ENCODE assay signal across 12 cellular contexts in genomic region chr14:61106627-61107147, GRCh38.
DNase-seq lines count a peak whose midpoint lies in the region; ATAC-seq and TF ChIP-seq lines count a peak whose summit lies in the region.
"Had no signal": no experiment of that assay in that cellular context is flagged by ENCODE, and none has a peak within 500 bp of the region (broad histone marks: within the 10 kb centered on the region; RNA-seq: fewer than 3 reads in every experiment).

No MANE protein-coding gene starts in this region.

- H3F3A ChIP-seq in MM.1S (ENCODE audit: insufficient read depth, low read length), result no peaks in the 10 kb centered on the region

- H3K9me3 Mint-ChIP-seq in type B pancreatic cell, result no peaks in the 10 kb centered on the region

- peak; percentile 53 for TF ChIP-seq CTCF in OCI-LY3 (IDR thresholded peaks at IDR 0.05; ENCODE audit: low read depth, low read length)
- peak; percentile 35 for TF ChIP-seq CTCF in epithelial cell of proximal tubule (conservative IDR thresholded peaks at IDR 0.05; ENCODE audit: low read depth, low read length)
- peak; percentile 33 for TF ChIP-seq CTCF in type B pancreatic cell (conservative IDR thresholded peaks at IDR 0.05)
- TF ChIP-seq CTCF in MM.1S (IDR thresholded peaks at IDR 0.05; ENCODE audit: low read length), result no peak

- H4K20me1 ChIP-seq in OCI-LY3 (ENCODE audit: insufficient read depth, low read length) (no peaks in the 10 kb centered on the region), MM.1S (ENCODE audit: insufficient read depth, low read length) (no peaks in the 10 kb centered on the region)
- H4K20me1 ChIP-seq: BLaER1 treated with 17β-estradiol and CSF1 and Interleukin-3, amounts not matched to agents 10 nM and 100 nM had no signal

- H3K4me3 Mint-ChIP-seq in type B pancreatic cell, result no peak overlapping the region

- peaks cover 3% of the 10 kb centered on the region for H3K36me3 ChIP-seq in OCI-LY3 (replicated peaks; ENCODE audit: low read depth, low read length)
- no peaks in the 10 kb centered on the region for H3K36me3 ChIP-seq in MM.1S (replicated peaks; ENCODE audit: insufficient read depth, low read length)
- H3K36me3 ChIP-seq in HAP-1 (replicated peaks), result no peaks in the 10 kb centered on the region
- H3K36me3 ChIP-seq: BLaER1 treated with 17β-estradiol and CSF1 and Interleukin-3, amounts not matched to agents 10 nM and 100 nM; esophagus squamous epithelium; stomach had no signal

- peaks cover 37% of the 10 kb centered on the region for H3K4me1 ChIP-seq in OCI-LY3 (ENCODE audit: low read length)
- peaks cover 10% of the 10 kb centered on the region for H3K4me1 ChIP-seq in MM.1S (ENCODE audit: low read length)
- no peaks in the 10 kb centered on the region for H3K4me1 ChIP-seq in HAP-1

- DNase-seq in left ventricle myocardium superior (peak; percentile 11), Right ventricle myocardium inferior (ENCODE audit: missing footprints) (no peak), epithelial cell of proximal tubule (ENCODE audit: low read depth) (no peak), type B pancreatic cell (ENCODE audit: extremely low spot score, unreplicated experiment) (peak; percentile 20), MM.1S (no peak), HAP-1 (ENCODE audit: low spot score in 2 of 2) (no peak)
- DNase-seq: activated CD8-positive, alpha-beta memory T cell treated with anti-CD3 and anti-CD28 coated beads, Interleukin-2, amount 50 U/mL, for 48 hours; esophagus squamous epithelium; stomach had no signal

- H3K4me3 ChIP-seq in OCI-LY3 (ENCODE audit: low read length) (no peak overlapping the region), epithelial cell of proximal tubule (ENCODE audit: low read depth, low read length) (no peak overlapping the region), MM.1S (ENCODE audit: low read length) (no peak overlapping the region), HAP-1 (no peak overlapping the region)
- H3K4me3 ChIP-seq: BLaER1 treated with 17β-estradiol and CSF1 and Interleukin-3, amounts not matched to agents 10 nM and 100 nM; esophagus squamous epithelium; stomach had no signal

- H3K9me2 ChIP-seq in MM.1S (replicated peaks; ENCODE audit: insufficient read depth, low read length), result no peaks in the 10 kb centered on the region

- in situ Hi-C loops in HAP-1 (cut with MboI; ENCODE audit: low sequenced_read_pairs), result no loop called here

- peaks cover 4% of the 10 kb centered on the region for H3K36me3 Mint-ChIP-seq in type B pancreatic cell

- H3K27ac ChIP-seq in OCI-LY3 (ENCODE audit: low read length) (no peak overlapping the region), MM.1S (ENCODE audit: low read length) (no peak overlapping the region)
- H3K27ac ChIP-seq: BLaER1 treated with 17β-estradiol and CSF1 and Interleukin-3, amounts not matched to agents 10 nM and 100 nM; esophagus squamous epithelium; stomach had no signal

- H3K4me2 ChIP-seq in OCI-LY3 (ENCODE audit: low read length) (no peak overlapping the region), MM.1S (ENCODE audit: low read depth, low read length) (no peak overlapping the region)
- H3K4me2 ChIP-seq: BLaER1 treated with 17β-estradiol and CSF1 and Interleukin-3, amounts not matched to agents 10 nM and 100 nM had no signal

- no peak overlapping the region for H3K27ac Mint-ChIP-seq in type B pancreatic cell

- H3K9me3 ChIP-seq in OCI-LY3 (ENCODE audit: insufficient read depth, low read length), result no peaks in the 10 kb centered on the region
- H3K9me3 ChIP-seq in MM.1S (replicated peaks; ENCODE audit: insufficient read depth, low read length), result no peaks in the 10 kb centered on the region
- no peaks in the 10 kb centered on the region for H3K9me3 ChIP-seq in HAP-1
- H3K9me3 ChIP-seq: esophagus squamous epithelium, stomach had no signal

- intact Hi-C loops in left ventricle myocardium superior (cut with micrococcal nuclease), result no loop called here
- intact Hi-C loops in Right ventricle myocardium inferior (cut with DNase I), result no loop called here

- H3K27me3 Mint-ChIP-seq in type B pancreatic cell, result peaks cover 4% of the 10 kb centered on the region

- no peaks in the 10 kb centered on the region for H3K27me3 ChIP-seq in OCI-LY3 (ENCODE audit: low read depth, low read length)
- no peaks in the 10 kb centered on the region for H3K27me3 ChIP-seq in MM.1S (replicated peaks; ENCODE audit: insufficient read depth, low read length)
- H3K27me3 ChIP-seq in HAP-1 (ENCODE audit: low read depth), result no peaks in the 10 kb centered on the region
- H3K27me3 ChIP-seq: BLaER1 treated with 17β-estradiol and CSF1 and Interleukin-3, amounts not matched to agents 10 nM and 100 nM had no signal

- H3K9ac ChIP-seq in OCI-LY3 (ENCODE audit: low read length) (no peak overlapping the region), MM.1S (ENCODE audit: low read length) (no peak overlapping the region)
- H3K9ac ChIP-seq: BLaER1 treated with 17β-estradiol and CSF1 and Interleukin-3, amounts not matched to agents 10 nM and 100 nM had no signal

- no peak overlapping the region for H2AFZ ChIP-seq in OCI-LY3 (ENCODE audit: low read depth, low read length)
- H2AFZ ChIP-seq in MM.1S (ENCODE audit: low read length), result no peak overlapping the region

- H3K79me2 ChIP-seq in OCI-LY3 (ENCODE audit: low read length) (no peaks in the 10 kb centered on the region), MM.1S (ENCODE audit: low read length) (no peaks in the 10 kb centered on the region)

- H3K4me1 Mint-ChIP-seq in type B pancreatic cell (ENCODE audit: unreplicated experiment), result peaks cover 48% of the 10 kb centered on the region

- ATAC-seq in left ventricle myocardium superior (no peak), Right ventricle myocardium inferior (no peak), HG03045 (IDR thresholded peaks at IDR 0.05; ENCODE audit: unreplicated experiment) (no peak)

Comparison
In these comparisons a context has a peak if more than half of its experiments do, and no peak if none do; other contexts are left out.
1. DNase-seq: peak in left ventricle myocardium superior (single experiment) and type B pancreatic cell (single experiment); none in Right ventricle myocardium inferior (single experiment), epithelial cell of proximal tubule (single experiment), MM.1S (single experiment) and HAP-1 (0 of 2).